In the genomic region with DNA sequence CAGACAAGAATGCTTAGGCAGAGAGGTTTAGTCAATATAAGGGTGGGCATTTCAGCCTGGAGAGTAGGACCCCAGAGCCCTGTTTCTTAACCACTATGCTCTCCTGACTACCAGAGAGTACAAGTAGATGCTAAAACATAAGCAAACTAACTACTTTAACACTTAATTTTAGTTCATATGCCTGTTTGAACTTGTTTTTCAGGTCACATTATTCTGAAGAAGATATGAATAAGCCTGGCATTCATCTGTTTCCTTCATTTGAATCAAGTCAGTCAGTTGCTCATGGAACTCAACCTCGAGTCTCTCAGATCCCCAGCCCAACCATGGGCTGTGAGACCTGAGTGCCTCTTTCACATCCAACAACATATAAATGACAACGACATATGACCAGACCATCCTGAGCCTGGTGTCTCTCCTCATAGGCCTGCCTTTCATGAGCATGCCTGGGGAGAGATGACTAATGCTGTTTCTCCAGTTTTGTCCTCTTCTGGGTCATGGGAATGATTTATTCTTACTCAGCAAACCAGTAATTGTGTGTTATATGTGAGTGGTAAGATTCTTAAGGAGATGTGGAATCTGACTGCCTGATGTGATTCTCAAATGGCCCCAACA, we compare ENCODE assay signal across 11 cellular contexts.
A peak's percentile ranks its signal among the peaks of the same experiment; 100 is the strongest.
DNase-seq lines count a peak whose midpoint lies in the region; ATAC-seq, FAIRE-seq and TF ChIP-seq lines count a peak whose summit lies in the region.
"Had no signal": no experiment of that assay in that cellular context is flagged by ENCODE, and none has a peak within 500 bp of the region (broad histone marks: within the 10 kb centered on the region; RNA-seq: fewer than 3 reads in every experiment).

No MANE protein-coding gene starts in this region.

- H3K9me3 ChIP-seq in GM23248 (ENCODE audit: low read depth) (no peaks in the 10 kb centered on the region), adrenal gland (replicated peaks in 1 of 3) (peaks cover 0 to 6% (median 0%) of the 10 kb centered on the region in 3 donors), keratinocyte (ENCODE audit: control insufficient read depth, low read depth, low read length) (peaks cover 2% of the 10 kb centered on the region)

- 13 to 19% methylated on average over 2 of the region's 2 CpGs for WGBS in GM23248 (ENCODE audit: low coverage in 1 of 2, low lambda C conversion rate in 2 of 2, missing lambda C conversion rate in 2 of 2), 2 experiments
- 42 to 55% (median 49%) methylated on average over 2 of the region's 2 CpGs for WGBS in adrenal gland, 4 donors

- intact Hi-C loops in adrenal gland (cut with DNase I), result no loop called here

- peak overlapping the region; percentile 33 for H3K27ac ChIP-seq in GM23248
- peak overlapping the region in 2 of 5 donors; percentile 20 to 32 for H3K27ac ChIP-seq in adrenal gland
- H3K27ac ChIP-seq in keratinocyte (ENCODE audit: control insufficient read depth, insufficient read depth, low read length), result peak overlapping the region; percentile 93
- H3K27ac ChIP-seq: psoas muscle had no signal

- dilution Hi-C loops in keratinocyte (cut with MboI; ENCODE audit: extremely low pct_ligation_motif_present, low sequenced_read_pairs), result no loop called here

- no peak for TF ChIP-seq POLR2A in adrenal gland (IDR thresholded peaks at IDR 0.05)

- H3K4me1 ChIP-seq in GM23248 (ENCODE audit: insufficient read depth) (peaks cover 11% of the 10 kb centered on the region), adrenal gland (replicated peaks in 1 of 2) (peaks cover 0 to 13% of the 10 kb centered on the region in 2 donors), keratinocyte (ENCODE audit: control insufficient read depth, extremely low read depth, insufficient read depth, low read length) (peaks cover 18% of the 10 kb centered on the region)
- H3K4me1 ChIP-seq: psoas muscle had no signal

- H3K36me3 ChIP-seq in GM23248 (ENCODE audit: low read depth), result no peaks in the 10 kb centered on the region
- no peaks in the 10 kb centered on the region for H3K36me3 ChIP-seq in adrenal gland (replicated peaks in 1 of 2)
- H3K36me3 ChIP-seq in keratinocyte (ENCODE audit: control insufficient read depth in 2 of 2, extremely low read depth in 1 of 2, insufficient read depth in 2 of 2, low read length in 2 of 2), result no peaks in the 10 kb centered on the region

- H4K20me1 ChIP-seq in GM23248 (ENCODE audit: insufficient read depth) (no peaks in the 10 kb centered on the region), keratinocyte (ENCODE audit: control insufficient read depth, extremely low read depth, insufficient read depth, low read length) (no peaks in the 10 kb centered on the region)

- no peak for TF ChIP-seq CTCF in adrenal gland (IDR thresholded peaks at IDR 0.05)
- no peak for TF ChIP-seq CTCF in keratinocyte (optimal IDR thresholded peaks at IDR 0.05 in 1 of 3, IDR thresholded peaks at IDR 0.05 in 1 of 3, conservative IDR thresholded peaks at IDR 0.05 in 1 of 3; ENCODE audit: extremely low read depth in 1 of 3, insufficient read depth in 2 of 3, low read length in 3 of 3)

- 0 out of 2 replicates have a peak, but pooled peaks cover 5% of the 10 kb centered on the region for H3F3A ChIP-seq in GM23248 (ENCODE audit: insufficient read depth)

- H3K9ac ChIP-seq in GM23248, result no peak overlapping the region
- peak overlapping the region; percentile 46 for H3K9ac ChIP-seq in keratinocyte (ENCODE audit: control insufficient read depth, extremely low read depth, insufficient read depth, low read length)

- H3K9me2 ChIP-seq in GM23248 (ENCODE audit: insufficient read depth), result no peaks in the 10 kb centered on the region

- ATAC-seq in GM18909 (IDR thresholded peaks at IDR 0.05; ENCODE audit: poor library complexity, unreplicated experiment) (no peak), HG02981 (IDR thresholded peaks at IDR 0.05; ENCODE audit: unreplicated experiment) (no peak)
- ATAC-seq: psoas muscle had no signal

- FAIRE-seq in keratinocyte (lab: Jason Lieb, UNC) (peak; percentile 57), frontal cortex (lab: Jason Lieb, UNC) (no peak)

- H3K9me1 ChIP-seq in keratinocyte (ENCODE audit: control insufficient read depth, extremely low read depth, insufficient read depth, low read length), result no peaks in the 10 kb centered on the region

- DNase-seq in AG08396 (ENCODE audit: low spot score) (peak; percentile 73), GM23248 (peak; percentile 86), adrenal gland (peak; percentile 33 to 67 (median 45)), keratinocyte (ENCODE audit: low read depth, low spot score) (peak; percentile 32), frontal cortex (ENCODE audit: low spot score in 2 of 2) (no peak)
- no peak for DNase-seq in activated effector memory CD4-positive, alpha-beta T cell treated with anti-CD3 and anti-CD28 coated beads, Interleukin-2, amount 50 U/mL, for 16 hours
- DNase-seq: GF-D8, NCI-H1694, psoas muscle had no signal

- H3K27me3 ChIP-seq in GM23248 (replicated peaks; ENCODE audit: insufficient read depth), result no peaks in the 10 kb centered on the region
- no peaks in the 10 kb centered on the region for H3K27me3 ChIP-seq in adrenal gland
- H3K27me3 ChIP-seq in keratinocyte (ENCODE audit: control insufficient read depth, extremely low read depth, insufficient read depth, low read length), result no peaks in the 10 kb centered on the region

- H2AFZ ChIP-seq in GM23248, result peak overlapping the region; percentile 33; the same call in 1 of the 2 replicates
- H2AFZ ChIP-seq in keratinocyte (ENCODE audit: control insufficient read depth, low read length), result peak overlapping the region; percentile 92

- no peaks in the 10 kb centered on the region for H3K79me2 ChIP-seq in GM23248 (ENCODE audit: insufficient read depth)
- H3K79me2 ChIP-seq in keratinocyte (ENCODE audit: control insufficient read depth, insufficient read depth, low read length), result no peaks in the 10 kb centered on the region

- H3K4me3 ChIP-seq in GM23248 (no peak overlapping the region), adrenal gland (no peak overlapping the region), keratinocyte (ENCODE audit: control insufficient read depth in 2 of 3, extremely low read depth in 1 of 3, insufficient read depth in 2 of 3, low read depth in 1 of 3, low read length in 3 of 3) (peak overlapping the region in 2 of 3 experiments; percentile 30 to 31)
- H3K4me3 ChIP-seq: psoas muscle had no signal

- in situ Hi-C loops in GM23248 (cut with MboI), result no loop called here

- no peak overlapping the region for H3K4me2 ChIP-seq in GM23248 (ENCODE audit: unreplicated experiment)
- peak overlapping the region; percentile 85 for H3K4me2 ChIP-seq in keratinocyte (ENCODE audit: control insufficient read depth, extremely low read depth, insufficient read depth, low read depth, low read length)

Comparison
In these comparisons a context has a peak if more than half of its experiments do, and no peak if none do; other contexts are left out.
1. DNase-seq: peak in AG08396 (single experiment), GM23248 (single experiment), adrenal gland (7 of 7) and keratinocyte (single experiment); none in activated effector memory CD4-positive, alpha-beta T cell treated with anti-CD3 and anti-CD28 coated beads, Interleukin-2, amount 50 U/mL, for 16 hours (single experiment) and frontal cortex (0 of 2).
2. H3K4me3 ChIP-seq: peak in keratinocyte (2 of 3); none in GM23248 (single experiment) and adrenal gland (0 of 4).